ENCODE assay signal across 21 cellular contexts in the genomic region with DNA sequence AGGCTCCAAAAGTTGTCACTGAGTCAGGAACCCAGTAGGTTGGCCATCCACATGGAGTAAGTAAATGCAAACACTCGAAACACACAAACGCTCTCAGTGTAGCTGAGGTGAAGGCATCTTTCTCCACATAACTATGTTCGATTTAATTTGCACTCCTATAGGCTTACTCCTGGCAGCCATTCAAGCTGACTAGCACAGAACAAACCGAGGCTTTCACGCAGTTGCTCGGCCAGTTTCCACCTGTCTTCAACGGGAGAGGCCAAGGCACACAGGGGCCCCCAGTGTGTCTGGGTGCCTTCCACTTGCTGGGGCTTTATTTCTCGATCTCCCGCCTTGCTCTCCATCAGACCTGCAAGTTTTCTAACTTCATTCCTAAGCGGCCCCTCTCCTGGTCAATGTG. TPM values are rescaled to one million over a fixed set of nuclear protein-coding genes. Genes with fewer than 3 reads are reported as not detected.
DNase-seq lines count a peak whose midpoint lies in the region; ATAC-seq and TF ChIP-seq lines count a peak whose summit lies in the region.
"Had no signal": no experiment of that assay in that cellular context is flagged by ENCODE, and none has a peak within 500 bp of the region (broad histone marks: within the 10 kb centered on the region; RNA-seq: fewer than 3 reads in every experiment).

No MANE protein-coding gene starts in this region.

- no peaks in the 10 kb centered on the region for H3K9me3 ChIP-seq in right atrium auricular region
- H3K9me3 ChIP-seq in esophagus squamous epithelium: no peaks in the 10 kb centered on the region
- H3K9me3 ChIP-seq: mucosa of descending colon, spleen, upper lobe of left lung had no signal

- H3K36me3 Mint-ChIP-seq in progenitor cell of endocrine pancreas (ENCODE audit: insufficient read depth): peaks cover 3% of the 10 kb centered on the region
- no peaks in the 10 kb centered on the region for H3K36me3 Mint-ChIP-seq in activated naive CD8-positive, alpha-beta T cell treated with anti-CD3 and anti-CD28 coated beads for 36 hours
- H3K36me3 Mint-ChIP-seq: CD4-positive, CD25-positive, alpha-beta regulatory T cell had no signal

- no peak for ATAC-seq in Right ventricle myocardium superior (ENCODE audit: poor library complexity)
- no peak for ATAC-seq in GM21526 (IDR thresholded peaks at IDR 0.05; ENCODE audit: low FRiP score, unreplicated experiment)
- ATAC-seq: mucosa of descending colon had no signal

- DNase-seq in right atrium auricular region (ENCODE audit: low spot score): no peak
- no peak for DNase-seq in Right ventricle myocardium superior
- no peak for DNase-seq in esophagus squamous epithelium (lab: John Stamatoyannopoulos, UW)
- no peak for DNase-seq in progenitor cell of endocrine pancreas (ENCODE audit: low spot score, unreplicated experiment)
- no peak for DNase-seq in SHP77 (lab: John Stamatoyannopoulos, UW)
- no peak for DNase-seq in NCI-H2227 treated with DMSO at 0.1 percent for 48 hours (lab: John Stamatoyannopoulos, UW)
- no peak for DNase-seq in activated naive CD8-positive, alpha-beta T cell treated with anti-CD3 and anti-CD28 coated beads for 36 hours
- DNase-seq: activated CD4-positive, alpha-beta T cell treated with anti-CD3 and anti-CD28 coated beads, Interleukin-2, amount 10 ng/mL, durations not matched to agents 24 days and 14 days; activated CD8-positive, alpha-beta memory T cell treated with anti-CD3 and anti-CD28 coated beads, Interleukin-2, amount 50 U/mL, for 48 hours; activated gamma-delta T cell treated with Interleukin-2 at 50 U/mL for 16 hours; amniotic stem cell; CD4-positive, CD25-positive, alpha-beta regulatory T cell; mucosa of descending colon; NCI-H146; NCI-H446; spleen; upper lobe of left lung had no signal

- H3K27me3 ChIP-seq in right atrium auricular region (no peaks in the 10 kb centered on the region), esophagus squamous epithelium (peaks cover 0 to 36% (median 0%) of the 10 kb centered on the region in 4 donors)

- H3K36me3 ChIP-seq in right atrium auricular region (no peaks in the 10 kb centered on the region), esophagus squamous epithelium (peaks cover 6 to 35% (median 10%) of the 10 kb centered on the region in 3 donors)
- H3K36me3 ChIP-seq: spleen, upper lobe of left lung had no signal

- H3K4me1 ChIP-seq in right atrium auricular region: peaks cover 0 to 47% of the 10 kb centered on the region in 2 donors
- peaks cover 43 to 100% (median 46%) of the 10 kb centered on the region in 3 donors for H3K4me1 ChIP-seq in esophagus squamous epithelium
- H3K4me1 ChIP-seq: parathyroid adenoma had no signal

- H3K27me3 Mint-ChIP-seq in progenitor cell of endocrine pancreas: peaks cover 35% of the 10 kb centered on the region
- peaks cover 52% of the 10 kb centered on the region for H3K27me3 Mint-ChIP-seq in activated naive CD8-positive, alpha-beta T cell treated with anti-CD3 and anti-CD28 coated beads for 36 hours

- TF ChIP-seq CTCF in right atrium auricular region (IDR thresholded peaks at IDR 0.05): no peak
- TF ChIP-seq CTCF in esophagus squamous epithelium (IDR thresholded peaks at IDR 0.05): no peak
- TF ChIP-seq CTCF in progenitor cell of endocrine pancreas (IDR thresholded peaks at IDR 0.05; ENCODE audit: unreplicated experiment): no peak

- WGBS in esophagus squamous epithelium, 2 donors: 36 to 43% methylated on average over 9 to 10 of the region's 10 CpGs

- no peaks in the 10 kb centered on the region for H3K9me3 Mint-ChIP-seq in progenitor cell of endocrine pancreas (ENCODE audit: low read depth)
- no peaks in the 10 kb centered on the region for H3K9me3 Mint-ChIP-seq in activated naive CD8-positive, alpha-beta T cell treated with anti-CD3 and anti-CD28 coated beads for 36 hours
- H3K9me3 Mint-ChIP-seq: activated CD4-positive, alpha-beta T cell treated with anti-CD3 and anti-CD28 coated beads, Interleukin-2, amount 10 ng/mL, durations not matched to agents 24 days and 14 days; CD4-positive, CD25-positive, alpha-beta regulatory T cell had no signal

- no peak for TF ChIP-seq POLR2A in esophagus squamous epithelium (IDR thresholded peaks at IDR 0.05)

- H3K4me3 ChIP-seq in right atrium auricular region (peak overlapping the region; percentile 60 to 67), esophagus squamous epithelium (peak overlapping the region in 3 of 4 donors; percentile 70 to 90 (median 85))
- H3K4me3 ChIP-seq: mucosa of descending colon, spleen had no signal

- intact Hi-C loops in Right ventricle myocardium superior (cut with DNase I): no loop called here
- intact Hi-C loops in esophagus squamous epithelium (cut with DNase I): no loop called here

- peak overlapping the region; percentile 38 for H3K4me3 Mint-ChIP-seq in progenitor cell of endocrine pancreas (ENCODE audit: low read depth)
- no peak overlapping the region for H3K4me3 Mint-ChIP-seq in activated naive CD8-positive, alpha-beta T cell treated with anti-CD3 and anti-CD28 coated beads for 36 hours
- H3K4me3 Mint-ChIP-seq: activated CD4-positive, alpha-beta T cell treated with anti-CD3 and anti-CD28 coated beads, Interleukin-2, amount 10 ng/mL, durations not matched to agents 24 days and 14 days; CD4-positive, CD25-positive, alpha-beta regulatory T cell had no signal

- peak overlapping the region; percentile 77 to 81 for H3K27ac ChIP-seq in right atrium auricular region
- peak overlapping the region; percentile 23 to 98 (median 92) for H3K27ac ChIP-seq in esophagus squamous epithelium
- H3K27ac ChIP-seq: parathyroid adenoma, spleen, upper lobe of left lung had no signal

- peaks cover 17% of the 10 kb centered on the region for H3K4me1 Mint-ChIP-seq in progenitor cell of endocrine pancreas (ENCODE audit: low read depth)
- H3K4me1 Mint-ChIP-seq in activated naive CD8-positive, alpha-beta T cell treated with anti-CD3 and anti-CD28 coated beads for 36 hours: peaks cover 8% of the 10 kb centered on the region

- H3K27ac Mint-ChIP-seq in progenitor cell of endocrine pancreas: no peak overlapping the region
- no peak overlapping the region for H3K27ac Mint-ChIP-seq in activated naive CD8-positive, alpha-beta T cell treated with anti-CD3 and anti-CD28 coated beads for 36 hours
- H3K27ac Mint-ChIP-seq: activated CD4-positive, alpha-beta T cell treated with anti-CD3 and anti-CD28 coated beads, Interleukin-2, amount 10 ng/mL, durations not matched to agents 24 days and 14 days; CD4-positive, CD25-positive, alpha-beta regulatory T cell had no signal

RNA-seq across cellular contexts. Expression of gene RGMA, which starts 18.9 kb away (rescaled TPM):
- total RNA-seq in right atrium auricular region: 1 to 10 TPM; 7.2 to 9.9 TPM
- total RNA-seq in Right ventricle myocardium superior: 25.0 TPM
- total RNA-seq in esophagus squamous epithelium: 10 to 100 TPM; 18.8 to 74.7 (median 47.1) TPM
- 11.4 and 11.8 TPM in 2 replicates for total RNA-seq in progenitor cell of endocrine pancreas
- under 1 TPM; 0.08 TPM for total RNA-seq in activated naive CD8-positive, alpha-beta T cell treated with anti-CD3 and anti-CD28 coated beads for 36 hours
- total RNA-seq: fibroblast of villous mesenchyme, M059J had no signal

Comparison
In these comparisons a context has a peak if more than half of its experiments do, and no peak if none do; other contexts are left out.
1. RNA of gene RGMA, which starts 18.9 kb away (total RNA-seq): 18.8 to 74.7 TPM in esophagus squamous epithelium, 25.0 TPM in Right ventricle myocardium superior (single experiment), 11.4 to 11.8 TPM in progenitor cell of endocrine pancreas and 7.2 to 9.9 TPM in right atrium auricular region; 0.08 TPM in activated naive CD8-positive, alpha-beta T cell treated with anti-CD3 and anti-CD28 coated beads for 36 hours; every median in the first group is over 4 times any median in the second.